In genomic region chr13:35470671-35471465, GRCh38 we compare ENCODE assay signal across 1 cellular context.
TF ChIP-seq lines count a peak whose summit lies in the region.

No MANE protein-coding gene starts in this region.

TF ChIP-seq in IMR-90, 13 proteins besides CTCF, POLR2A, EP300 and RAD21 (continued from another document):
- TF ChIP-seq USF2 (IDR thresholded peaks at IDR 0.05; ENCODE audit: low read depth, low read length) (no peak), MAZ (IDR thresholded peaks at IDR 0.05; ENCODE audit: borderline replicate concordance, low read depth, low read length) (no peak), RFX5 (IDR thresholded peaks at IDR 0.05; ENCODE audit: low read depth, low read length) (no peak), MAFK (IDR thresholded peaks at IDR 0.05; ENCODE audit: low read depth, low read length) (no peak), CHD1 (IDR thresholded peaks at IDR 0.05; ENCODE audit: low read depth, low read length) (no peak), RCOR1 (IDR thresholded peaks at IDR 0.05; ENCODE audit: insufficient replicate concordance, low read length) (no peak), MXI1 (IDR thresholded peaks at IDR 0.05; ENCODE audit: borderline replicate concordance, low read depth, low read length) (no peak), CEBPB (IDR thresholded peaks at IDR 0.05; ENCODE audit: low read depth, low read length) (no peak), BHLHE40 (IDR thresholded peaks at IDR 0.05; ENCODE audit: low read depth, low read length) (no peak)
